In the genomic region with DNA sequence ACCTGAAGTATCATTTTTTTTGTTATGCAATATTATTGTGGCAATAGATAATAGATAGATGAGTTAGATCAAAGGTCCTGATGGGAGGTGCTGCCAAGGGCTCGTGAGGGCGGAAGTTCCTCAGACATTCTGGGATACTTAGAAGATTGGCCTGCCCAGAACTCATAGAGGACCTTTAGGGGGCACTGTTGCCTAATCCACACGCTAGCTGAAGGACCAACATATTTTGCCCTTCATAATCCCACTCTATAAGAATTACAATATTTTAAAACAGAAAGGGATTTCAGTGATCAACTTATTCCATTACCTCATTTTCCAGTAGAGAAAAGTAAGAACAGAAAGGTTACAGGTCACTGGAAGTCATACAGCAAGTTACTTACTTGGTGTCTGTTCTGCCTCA, we compare ENCODE assay signal across 9 cellular contexts. TPM values are rescaled to one million over a fixed set of nuclear protein-coding genes. Genes with fewer than 3 reads are reported as not detected.
A peak's percentile ranks its signal among the peaks of the same experiment; 100 is the strongest.
DNase-seq lines count a peak whose midpoint lies in the region; ATAC-seq and TF ChIP-seq lines count a peak whose summit lies in the region.
"Had no signal": no experiment of that assay in that cellular context is flagged by ENCODE, and none has a peak within 500 bp of the region (broad histone marks: within the 10 kb centered on the region; RNA-seq: fewer than 3 reads in every experiment).

No MANE protein-coding gene starts in this region.

- intact Hi-C loops in CD14-positive monocyte (cut with micrococcal nuclease), result loop anchor here in 1 of 2 donors (10.0 kb wide), 1 partner anchor 453 kb away; no protein-coding TSS in a partner anchor

- TF ChIP-seq CTCF in CD14-positive monocyte (IDR thresholded peaks at IDR 0.05), result peak; percentile 64
- peak; percentile 81 for TF ChIP-seq CTCF in epithelial cell of proximal tubule (conservative IDR thresholded peaks at IDR 0.05; ENCODE audit: low read depth, low read length)
- TF ChIP-seq CTCF in osteocyte (IDR thresholded peaks at IDR 0.05), result peak; percentile 70

- H3K9me3 Mint-ChIP-seq in CD14-positive monocyte, result no peaks in the 10 kb centered on the region
- H3K9me3 Mint-ChIP-seq in osteocyte (ENCODE audit: unreplicated experiment), result no peaks in the 10 kb centered on the region

- ATAC-seq in GM18508 (IDR thresholded peaks at IDR 0.05; ENCODE audit: insufficient read depth, unreplicated experiment) (peak; percentile 75), HG02973 (IDR thresholded peaks at IDR 0.05; ENCODE audit: unreplicated experiment) (peak; percentile 80)

- no peaks in the 10 kb centered on the region for H3K36me3 Mint-ChIP-seq in CD14-positive monocyte
- no peaks in the 10 kb centered on the region for H3K36me3 Mint-ChIP-seq in osteocyte (ENCODE audit: unreplicated experiment)

- DNase-seq in CD14-positive monocyte (ENCODE audit: low spot score), result no peak
- DNase-seq in OCI-M1 (lab: John Stamatoyannopoulos, UW), result peak; percentile 74
- DNase-seq in epithelial cell of proximal tubule (ENCODE audit: low read depth), result no peak
- DNase-seq in osteocyte (ENCODE audit: extremely low spot score, unreplicated experiment), result no peak
- no peak for DNase-seq in NCI-H2107 (lab: John Stamatoyannopoulos, UW)
- no peak for DNase-seq in T-helper 9 cell

- H3K4me3 Mint-ChIP-seq in CD14-positive monocyte, result no peak overlapping the region
- no peak overlapping the region for H3K4me3 Mint-ChIP-seq in osteocyte (ENCODE audit: unreplicated experiment)

- no peak overlapping the region for H3K4me3 ChIP-seq in epithelial cell of proximal tubule (ENCODE audit: low read depth, low read length)
- H3K4me3 ChIP-seq: lung had no signal

- H3K27me3 Mint-ChIP-seq in CD14-positive monocyte (ENCODE audit: low read depth in 3 of 3), result peaks cover 5 to 21% (median 17%) of the 10 kb centered on the region in 3 donors
- peaks cover 50% of the 10 kb centered on the region for H3K27me3 Mint-ChIP-seq in osteocyte (ENCODE audit: unreplicated experiment)

- H3K4me1 Mint-ChIP-seq in CD14-positive monocyte (no peaks in the 10 kb centered on the region), osteocyte (ENCODE audit: unreplicated experiment) (no peaks in the 10 kb centered on the region)

- no peak overlapping the region for H3K27ac Mint-ChIP-seq in CD14-positive monocyte
- no peak overlapping the region for H3K27ac Mint-ChIP-seq in osteocyte (ENCODE audit: unreplicated experiment)

RNA-seq across cellular contexts. Expression of a gene that starts 22.9 kb away (rescaled TPM):
- polyA plus RNA-seq in CD14-positive monocyte, result not detected
- total RNA-seq in epithelial cell of proximal tubule (not detected in 2 replicates), osteocyte (not detected in 2 replicates)
- total RNA-seq: lung had no signal
- polyA plus RNA-seq: lung had no signal
